ENCODE assay signal across 8 cellular contexts in the genomic region with DNA sequence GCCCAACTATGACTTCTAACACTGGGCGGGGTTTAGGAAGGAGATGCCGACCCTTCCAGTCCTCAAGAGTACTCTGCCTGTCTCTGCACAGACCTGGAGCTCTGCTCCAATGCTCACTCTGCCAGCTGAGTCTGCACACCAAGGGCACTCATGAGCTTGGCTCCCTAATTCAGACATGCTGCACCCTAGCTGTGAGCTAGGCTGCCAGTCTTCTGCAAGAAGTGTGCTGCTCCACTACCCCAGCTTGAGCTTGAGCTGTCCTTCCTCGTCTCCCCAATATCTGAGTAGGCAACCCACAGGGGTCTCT. TPM values are rescaled to one million over a fixed set of nuclear protein-coding genes. Genes with fewer than 3 reads are reported as not detected.
DNase-seq lines count a peak whose midpoint lies in the region; ATAC-seq, FAIRE-seq and TF ChIP-seq lines count a peak whose summit lies in the region.

No MANE protein-coding gene starts in this region.

- peaks cover 0 to 2% of the 10 kb centered on the region in 2 experiments for H3K36me3 ChIP-seq in keratinocyte (ENCODE audit: control insufficient read depth in 2 of 2, extremely low read depth in 1 of 2, insufficient read depth in 2 of 2, low read length in 2 of 2)
- H3K36me3 ChIP-seq in aorta (ENCODE audit: control insufficient read depth in 1 of 2, insufficient read depth in 2 of 2, low read length in 1 of 2), result no peaks in the 10 kb centered on the region

- peaks cover 4% of the 10 kb centered on the region for H4K20me1 ChIP-seq in keratinocyte (ENCODE audit: control insufficient read depth, extremely low read depth, insufficient read depth, low read length)

- peaks cover 30% of the 10 kb centered on the region for H3K4me1 Mint-ChIP-seq in activated CD4-positive, alpha-beta memory T cell treated with anti-CD3 and anti-CD28 coated beads, Interleukin-2, amount 10 ng/mL, durations not matched to agents 7 days and 5 days

- no peak overlapping the region for H2AFZ ChIP-seq in keratinocyte (ENCODE audit: control insufficient read depth, low read length)

- H3K27me3 ChIP-seq in keratinocyte (ENCODE audit: control insufficient read depth, extremely low read depth, insufficient read depth, low read length) (no peaks in the 10 kb centered on the region), aorta (ENCODE audit: control insufficient read depth in 1 of 2, insufficient read depth in 2 of 2, low read length in 1 of 2) (no peaks in the 10 kb centered on the region)

- CTCF ChIA-PET in A549 (lab: Yijun Ruan, JAX), result interaction anchor here (1.0 kb wide), 1 partner anchor 8 kb away, joined by 3 read pairs; no protein-coding TSS in a partner anchor
- CTCF ChIA-PET in activated CD4-positive, alpha-beta memory T cell treated with anti-CD3 and anti-CD28 coated beads, Interleukin-2, amount 10 ng/mL, durations not matched to agents 7 days and 5 days (lab: Charles Lee), result interaction anchor here (1.9 kb wide), 1 partner anchor 11 kb away, joined by 12 read pairs; a partner anchor contains a TSS

- H3K4me3 ChIP-seq in A549 (no peak overlapping the region), keratinocyte (ENCODE audit: control insufficient read depth in 2 of 3, extremely low read depth in 1 of 3, insufficient read depth in 2 of 3, low read depth in 1 of 3, low read length in 3 of 3) (no peak overlapping the region), aorta (ENCODE audit: low read length in 2 of 2) (no peak overlapping the region)

- no peak for TF ChIP-seq EP300 in A549 (IDR thresholded peaks at IDR 0.05)

- H3K4me2 ChIP-seq in A549 (peak overlapping the region; percentile 50), keratinocyte (ENCODE audit: control insufficient read depth, extremely low read depth, insufficient read depth, low read depth, low read length) (peak overlapping the region; percentile 42)

- POLR2A ChIA-PET in A549 (lab: Yijun Ruan, JAX), result interaction anchor here (1.0 to 1.4 kb wide), 2 partner anchors 9 to 14 kb away, joined by 3 to 8 read pairs; a partner anchor contains a TSS
- POLR2A ChIA-PET in activated CD4-positive, alpha-beta memory T cell treated with anti-CD3 and anti-CD28 coated beads, Interleukin-2, amount 10 ng/mL, durations not matched to agents 7 days and 5 days (lab: Charles Lee), result interaction anchor here (0.9 to 6.3 kb wide), 3 partner anchors 10 to 21 kb away, joined by 4 to 96 read pairs (median 5); a partner anchor contains a TSS

- no peak overlapping the region for H3K9ac ChIP-seq in keratinocyte (ENCODE audit: control insufficient read depth, extremely low read depth, insufficient read depth, low read length)

- H3K79me2 ChIP-seq in keratinocyte (ENCODE audit: control insufficient read depth, insufficient read depth, low read length), result peaks cover 78% of the 10 kb centered on the region

- no peaks in the 10 kb centered on the region for H3K9me3 Mint-ChIP-seq in activated CD4-positive, alpha-beta memory T cell treated with anti-CD3 and anti-CD28 coated beads, Interleukin-2, amount 10 ng/mL, durations not matched to agents 7 days and 5 days

- ATAC-seq in A549, result peak; percentile 65 to 77; a peak in 5 of 6 replicates
- ATAC-seq in GM21723 (IDR thresholded peaks at IDR 0.05; ENCODE audit: unreplicated experiment), result peak; percentile 46
- ATAC-seq in aorta (ENCODE audit: low FRiP score), result peak; percentile 62

- FAIRE-seq in A549 (lab: Jason Lieb, UNC), result peak; percentile 13
- no peak for FAIRE-seq in keratinocyte (lab: Jason Lieb, UNC)

- TF ChIP-seq RAD21 in A549 (conservative IDR thresholded peaks at IDR 0.05 in 1 of 2, IDR thresholded peaks at IDR 0.05 in 1 of 2), result no peak

- H3K27ac Mint-ChIP-seq in activated CD4-positive, alpha-beta memory T cell treated with anti-CD3 and anti-CD28 coated beads, Interleukin-2, amount 10 ng/mL, durations not matched to agents 7 days and 5 days, result peak overlapping the region; percentile 70

- H3K4me3 Mint-ChIP-seq in activated CD4-positive, alpha-beta memory T cell treated with anti-CD3 and anti-CD28 coated beads, Interleukin-2, amount 10 ng/mL, durations not matched to agents 7 days and 5 days, result no peak overlapping the region

- H3K9me1 ChIP-seq in keratinocyte (ENCODE audit: control insufficient read depth, extremely low read depth, insufficient read depth, low read length), result peaks cover 3% of the 10 kb centered on the region

- TF ChIP-seq POLR2A in A549 (IDR thresholded peaks at IDR 0.05; ENCODE audit: low read length), result no peak

- H3K27ac ChIP-seq in A549 (peak overlapping the region; percentile 35 to 57), keratinocyte (ENCODE audit: control insufficient read depth, insufficient read depth, low read length) (peak overlapping the region; percentile 35), aorta (ENCODE audit: low read depth in 1 of 2, low read length in 2 of 2) (peak overlapping the region; percentile 79 to 95)

- no peak for DNase-seq in A549 (ENCODE audit: low read depth in 1 of 2, low spot score in 1 of 2)
- no peak for DNase-seq in activated CD4-positive, alpha-beta memory T cell treated with anti-CD3 and anti-CD28 coated beads, Interleukin-2, amount 10 ng/mL, durations not matched to agents 7 days and 5 days
- DNase-seq in keratinocyte (ENCODE audit: low read depth, low spot score), result no peak
- no peak for DNase-seq in aorta
- no peak for DNase-seq in retina
- DNase-seq in NCI-H1436 (lab: John Stamatoyannopoulos, UW), result no peak
- no peak for DNase-seq in GOT3 (lab: John Stamatoyannopoulos, UW)

- no peaks in the 10 kb centered on the region for H3K9me3 ChIP-seq in A549
- H3K9me3 ChIP-seq in keratinocyte (ENCODE audit: control insufficient read depth, low read depth, low read length), result no peaks in the 10 kb centered on the region
- H3K9me3 ChIP-seq in aorta (ENCODE audit: control insufficient read depth, low read length), result no peaks in the 10 kb centered on the region

- TF ChIP-seq CTCF in A549 (IDR thresholded peaks at IDR 0.05) (no peak), keratinocyte (optimal IDR thresholded peaks at IDR 0.05 in 1 of 3, IDR thresholded peaks at IDR 0.05 in 1 of 3, conservative IDR thresholded peaks at IDR 0.05 in 1 of 3; ENCODE audit: extremely low read depth in 1 of 3, insufficient read depth in 2 of 3, low read length in 3 of 3) (peak in 1 of 3 experiments; percentile 18)

- H3K4me1 ChIP-seq in A549, result peaks cover 55% of the 10 kb centered on the region
- H3K4me1 ChIP-seq in keratinocyte (ENCODE audit: control insufficient read depth, extremely low read depth, insufficient read depth, low read length), result peaks cover 30% of the 10 kb centered on the region
- H3K4me1 ChIP-seq in aorta (ENCODE audit: control insufficient read depth in 1 of 2, insufficient read depth in 2 of 2, low read length in 2 of 2), result peaks cover 12 to 23% of the 10 kb centered on the region in 2 donors

- 54% methylated on average over 3 of the region's 3 CpGs for WGBS in A549 (ENCODE audit: missing lambda C conversion rate)
- 20 to 23% methylated on average over 3 of the region's 3 CpGs for WGBS in aorta, 2 donors

- intact Hi-C loops in aorta (cut with DNase I), result no loop called here

- peaks cover 6% of the 10 kb centered on the region for H3K36me3 Mint-ChIP-seq in activated CD4-positive, alpha-beta memory T cell treated with anti-CD3 and anti-CD28 coated beads, Interleukin-2, amount 10 ng/mL, durations not matched to agents 7 days and 5 days (ENCODE audit: low read depth)

- no peaks in the 10 kb centered on the region for H3K27me3 Mint-ChIP-seq in activated CD4-positive, alpha-beta memory T cell treated with anti-CD3 and anti-CD28 coated beads, Interleukin-2, amount 10 ng/mL, durations not matched to agents 7 days and 5 days

- dilution Hi-C loops in keratinocyte (cut with MboI; ENCODE audit: extremely low pct_ligation_motif_present, low sequenced_read_pairs), result no loop called here

TF ChIP-seq in A549, 52 proteins besides CTCF, POLR2A, EP300 and RAD21:
- no peak for TF ChIP-seq KDM5A (IDR thresholded peaks at IDR 0.05)
- TF ChIP-seq EHF (CRISPR knock-in tag; IDR thresholded peaks at IDR 0.05), result no peak
- TF ChIP-seq HOXB5 (CRISPR knock-in tag; IDR thresholded peaks at IDR 0.05), result no peak
- TF ChIP-seq, protein P1, sequence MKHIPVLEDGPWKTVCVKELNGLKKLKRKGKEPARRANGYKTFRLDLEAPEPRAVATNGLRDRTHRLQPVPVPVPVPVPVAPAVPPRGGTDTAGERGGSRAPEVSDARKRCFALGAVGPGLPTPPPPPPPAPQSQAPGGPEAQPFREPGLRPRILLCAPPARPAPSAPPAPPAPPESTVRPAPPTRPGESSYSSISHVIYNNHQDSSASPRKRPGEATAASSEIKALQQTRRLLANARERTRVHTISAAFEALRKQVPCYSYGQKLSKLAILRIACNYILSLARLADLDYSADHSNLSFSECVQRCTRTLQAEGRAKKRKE (CRISPR knock-in tag; IDR thresholded peaks at IDR 0.05; ENCODE audit: low read depth), result no peak
- no peak for TF ChIP-seq RCOR1 (IDR thresholded peaks at IDR 0.05; ENCODE audit: low read depth, low read length)
- no peak for TF ChIP-seq CEBPB (IDR thresholded peaks at IDR 0.05)
- TF ChIP-seq PHF8 (IDR thresholded peaks at IDR 0.05; ENCODE audit: borderline replicate concordance, low read depth), result no peak
- TF ChIP-seq CBX8 (IDR thresholded peaks at IDR 0.05), result no peak
- TF ChIP-seq MAZ (IDR thresholded peaks at IDR 0.05; ENCODE audit: borderline replicate concordance, low read depth, low read length), result no peak
- no peak for TF ChIP-seq RARB (CRISPR knock-in tag; IDR thresholded peaks at IDR 0.05)
- no peak for TF ChIP-seq JUNB (IDR thresholded peaks at IDR 0.05)

RNA-seq across cellular contexts. Expression of a gene that starts 13.2 kb away (rescaled TPM):
- polyA plus RNA-seq in A549 (2011; rRNA removed), result 33.0 and 33.5 TPM in 2 replicates
- polyA plus RNA-seq in A549 (2012; cell fraction: cytosol; rRNA removed), result 8.6 and 10.6 TPM in 2 replicates
- polyA plus RNA-seq in A549 (2012; cell fraction: nucleus; rRNA removed), result 9.4 and 12.5 TPM in 2 replicates
- 14.0 to 14.4 TPM (median 14.3 TPM) in 3 replicates for polyA plus RNA-seq in A549 (2017; fragmentation: RNase III; extraction: RNeasy Plus Mini Kit Qiagen cat#74134 plus additional on column Dnase treatment)
- polyA minus RNA-seq in A549 (2011; rRNA and poly(A)+ RNA removed), result 61.5 and 62.0 TPM in 2 replicates
- 10 to 100 TPM; 34.4 to 36.0 TPM for total RNA-seq in activated CD4-positive, alpha-beta memory T cell treated with anti-CD3 and anti-CD28 coated beads, Interleukin-2, amount 10 ng/mL, durations not matched to agents 7 days and 5 days
- 14.8 to 22.5 TPM (median 16.4 TPM) in 3 replicates for polyA plus RNA-seq in keratinocyte
- polyA plus RNA-seq in keratinocyte (2011; ENCODE audit: low read depth), result 41.4 TPM
- polyA plus RNA-seq in keratinocyte (2011; cell fraction: cytosol; rRNA removed), result 9.5 and 11.4 TPM in 2 replicates
- polyA plus RNA-seq in keratinocyte (2011; cell fraction: nucleus; rRNA removed), result 24.7 and 28.4 TPM in 2 replicates
- 10.2 and 12.0 TPM in 2 replicates for polyA plus RNA-seq in keratinocyte (2012; ENCODE audit: low replicate concordance)
- polyA minus RNA-seq in keratinocyte, result 31.2 to 77.1 TPM (median 45.8 TPM) in 3 replicates
- polyA minus RNA-seq in keratinocyte (2011; cell fraction: cytosol; rRNA and poly(A)+ RNA removed), result 18.0 TPM
- polyA minus RNA-seq in keratinocyte (2011; cell fraction: nucleus; rRNA and poly(A)+ RNA removed), result 20.2 and 40.4 TPM in 2 replicates
- total RNA-seq in aorta, result 10 to 100 TPM; 60.6 to 83.9 TPM
- 10 to 100 TPM; 10.3 to 22.3 TPM for polyA plus RNA-seq in aorta

Comparison
In these comparisons a context has a peak if more than half of its experiments do, and no peak if none do; other contexts are left out.
1. H3K27ac ChIP-seq: peak in every context shown above with its lines; median percentile 87 in aorta; 46 in A549; 35 in keratinocyte.